In the genomic region with DNA sequence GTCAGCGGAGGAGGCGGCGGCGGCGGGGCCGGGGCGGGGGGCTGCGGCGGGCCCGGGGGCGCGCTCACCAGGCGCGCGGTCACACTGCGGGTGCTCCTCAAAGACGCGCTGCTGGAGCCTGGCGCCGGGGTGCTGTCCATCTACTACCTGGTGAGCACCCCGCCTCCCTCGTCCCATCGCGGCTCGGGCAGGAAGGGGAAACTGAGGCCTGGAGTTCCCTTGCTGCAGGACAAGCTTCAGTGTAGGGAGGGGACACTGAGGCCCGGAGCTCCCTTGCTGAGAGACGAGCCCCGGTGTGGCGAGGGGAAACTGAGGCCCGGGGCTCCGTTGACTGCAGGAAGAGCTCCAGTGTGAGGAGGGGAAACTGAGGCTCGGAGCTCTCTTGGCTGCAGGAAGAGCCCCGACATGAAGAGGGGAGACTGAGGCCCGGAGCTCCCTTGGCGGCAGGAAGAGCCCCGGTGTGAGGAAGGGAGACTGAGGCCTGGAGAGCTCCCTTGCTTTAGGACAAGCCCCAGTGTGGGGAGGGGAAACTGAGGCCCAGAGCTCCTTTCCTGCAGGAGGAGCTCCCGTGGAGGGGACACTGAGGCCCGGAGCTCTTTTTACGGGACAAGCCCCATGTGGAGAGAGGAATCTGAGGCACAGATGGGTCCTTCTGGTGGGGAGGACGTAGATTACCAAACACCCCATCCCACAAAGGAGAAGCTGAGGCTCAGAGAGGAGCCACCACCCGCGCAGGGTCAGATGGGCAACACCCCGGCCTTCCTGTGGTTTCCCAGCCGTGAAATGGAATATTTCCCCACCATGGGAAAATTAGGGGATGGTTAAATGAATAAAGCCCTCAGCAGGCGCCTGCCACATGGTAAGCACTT, we compare ENCODE assay signal across 8 cellular contexts. TPM values are rescaled to one million over a fixed set of nuclear protein-coding genes. Genes with fewer than 3 reads are reported as not detected.
DNase-seq lines count a peak whose midpoint lies in the region; ATAC-seq and TF ChIP-seq lines count a peak whose summit lies in the region.

No MANE protein-coding gene starts in this region.

- DNase-seq in activated naive CD4-positive, alpha-beta T cell treated with anti-CD3 and anti-CD28 coated beads, Interleukin-2, amount 10 ng/mL, durations not matched to agents 7 days and 5 days: peak; percentile 57
- no peak for DNase-seq in activated naive CD4-positive, alpha-beta T cell treated with anti-CD3 and anti-CD28 coated beads, Interleukin-2, amount 50 U/mL, for 72 hours (ENCODE audit: low spot score in 2 of 2)
- DNase-seq in activated naive CD8-positive, alpha-beta T cell treated with anti-CD3 and anti-CD28 coated beads, Interleukin-2, amount 50 U/mL, for 24 hours: no peak
- DNase-seq in lower leg skin (ENCODE audit: low spot score in 2 of 2) (peak in 1 of 2 donors; percentile 88), upper lobe of left lung (no peak), hippocampal formation (lab: John Stamatoyannopoulos, UW) (no peak)

- peaks cover 0 to 12% (median 0%) of the 10 kb centered on the region in 4 donors for H3K36me3 ChIP-seq in upper lobe of left lung

- TF ChIP-seq POLR2A in lower leg skin (IDR thresholded peaks at IDR 0.05): no peak
- TF ChIP-seq POLR2A in upper lobe of left lung (IDR thresholded peaks at IDR 0.05): no peak

- peak overlapping the region; percentile 87 to 96 (median 90) for H3K27ac ChIP-seq in upper lobe of left lung

- H3K4me3 ChIP-seq in lower leg skin (ENCODE audit: low read depth, poor library complexity, severe bottlenecking) (peak overlapping the region; percentile 64), upper lobe of left lung (peak overlapping the region; percentile 56 to 100 (median 88))

- H3K4me3 Mint-ChIP-seq in activated naive CD4-positive, alpha-beta T cell treated with anti-CD3 and anti-CD28 coated beads, Interleukin-2, amount 10 ng/mL, durations not matched to agents 7 days and 5 days: peak overlapping the region; percentile 89
- peak overlapping the region; percentile 86 for H3K4me3 Mint-ChIP-seq in activated naive CD8-positive, alpha-beta T cell treated with anti-CD3 and anti-CD28 coated beads, Interleukin-2, amount 50 U/mL, for 24 hours

- CTCF ChIA-PET in activated naive CD4-positive, alpha-beta T cell treated with anti-CD3 and anti-CD28 coated beads, Interleukin-2, amount 10 ng/mL, durations not matched to agents 7 days and 5 days (lab: Charles Lee): interaction anchor here (0.7 to 3.1 kb wide), 6 partner anchors 9 to 96 kb away, joined by 3 to 22 read pairs (median 4); partner anchors contain the start of gene CHAF1A

- TF ChIP-seq CTCF in lower leg skin (IDR thresholded peaks at IDR 0.05): no peak
- TF ChIP-seq CTCF in upper lobe of left lung (IDR thresholded peaks at IDR 0.05): no peak

- H3K36me3 Mint-ChIP-seq in activated naive CD4-positive, alpha-beta T cell treated with anti-CD3 and anti-CD28 coated beads, Interleukin-2, amount 10 ng/mL, durations not matched to agents 7 days and 5 days: peaks cover 13% of the 10 kb centered on the region
- peaks cover 6 to 8% of the 10 kb centered on the region in 2 donors for H3K36me3 Mint-ChIP-seq in activated naive CD4-positive, alpha-beta T cell treated with anti-CD3 and anti-CD28 coated beads, Interleukin-2, amount 50 U/mL, for 72 hours
- peaks cover 5% of the 10 kb centered on the region for H3K36me3 Mint-ChIP-seq in activated naive CD8-positive, alpha-beta T cell treated with anti-CD3 and anti-CD28 coated beads, Interleukin-2, amount 50 U/mL, for 24 hours (ENCODE audit: low read depth)

- H3K4me1 Mint-ChIP-seq in activated naive CD4-positive, alpha-beta T cell treated with anti-CD3 and anti-CD28 coated beads, Interleukin-2, amount 10 ng/mL, durations not matched to agents 7 days and 5 days: peaks cover 31% of the 10 kb centered on the region
- H3K4me1 Mint-ChIP-seq in activated naive CD8-positive, alpha-beta T cell treated with anti-CD3 and anti-CD28 coated beads, Interleukin-2, amount 50 U/mL, for 24 hours: peaks cover 17% of the 10 kb centered on the region

- no peaks in the 10 kb centered on the region for H3K27me3 ChIP-seq in upper lobe of left lung

- no peaks in the 10 kb centered on the region for H3K9me3 Mint-ChIP-seq in activated naive CD4-positive, alpha-beta T cell treated with anti-CD3 and anti-CD28 coated beads, Interleukin-2, amount 10 ng/mL, durations not matched to agents 7 days and 5 days
- H3K9me3 Mint-ChIP-seq in activated naive CD4-positive, alpha-beta T cell treated with anti-CD3 and anti-CD28 coated beads, Interleukin-2, amount 50 U/mL, for 72 hours: no peaks in the 10 kb centered on the region
- no peaks in the 10 kb centered on the region for H3K9me3 Mint-ChIP-seq in activated naive CD8-positive, alpha-beta T cell treated with anti-CD3 and anti-CD28 coated beads, Interleukin-2, amount 50 U/mL, for 24 hours

- TF ChIP-seq EP300 in upper lobe of left lung (IDR thresholded peaks at IDR 0.05): no peak

- H3K27me3 Mint-ChIP-seq in activated naive CD4-positive, alpha-beta T cell treated with anti-CD3 and anti-CD28 coated beads, Interleukin-2, amount 10 ng/mL, durations not matched to agents 7 days and 5 days: no peaks in the 10 kb centered on the region
- peaks cover 2% of the 10 kb centered on the region for H3K27me3 Mint-ChIP-seq in activated naive CD8-positive, alpha-beta T cell treated with anti-CD3 and anti-CD28 coated beads, Interleukin-2, amount 50 U/mL, for 24 hours

- peaks cover 12 to 16% (median 12%) of the 10 kb centered on the region in 4 donors for H3K4me1 ChIP-seq in upper lobe of left lung

- ATAC-seq in activated naive CD4-positive, alpha-beta T cell treated with anti-CD3 and anti-CD28 coated beads, Interleukin-2, amount 50 U/mL, for 72 hours: no peak
- ATAC-seq in activated naive CD8-positive, alpha-beta T cell treated with anti-CD3 and anti-CD28 coated beads, Interleukin-2, amount 50 U/mL, for 24 hours: no peak
- ATAC-seq in upper lobe of left lung (ENCODE audit: low FRiP score in 2 of 2) (no peak), GM19023 (IDR thresholded peaks at IDR 0.05; ENCODE audit: unreplicated experiment) (no peak), HG02981 (IDR thresholded peaks at IDR 0.05; ENCODE audit: unreplicated experiment) (no peak)

- H3K27ac Mint-ChIP-seq in activated naive CD4-positive, alpha-beta T cell treated with anti-CD3 and anti-CD28 coated beads, Interleukin-2, amount 10 ng/mL, durations not matched to agents 7 days and 5 days: peak overlapping the region; percentile 19
- peak overlapping the region in 1 of 2 donors; percentile 85 for H3K27ac Mint-ChIP-seq in activated naive CD4-positive, alpha-beta T cell treated with anti-CD3 and anti-CD28 coated beads, Interleukin-2, amount 50 U/mL, for 72 hours
- H3K27ac Mint-ChIP-seq in activated naive CD8-positive, alpha-beta T cell treated with anti-CD3 and anti-CD28 coated beads, Interleukin-2, amount 50 U/mL, for 24 hours: no peak overlapping the region

- intact Hi-C loops in lower leg skin (cut with DNase I; ENCODE audit: low total_unique reads): no loop called here

- WGBS in lower leg skin, 2 donors: 38 to 55% methylated on average over 19 to 29 of the region's 45 CpGs
- 45 to 49% methylated on average over 17 to 23 of the region's 45 CpGs for WGBS in upper lobe of left lung, 2 donors

- no peaks in the 10 kb centered on the region for H3K9me3 ChIP-seq in upper lobe of left lung

RNA-seq across cellular contexts. Expression of gene MPND, which starts 0.7 kb away (rescaled TPM):
- total RNA-seq in activated naive CD4-positive, alpha-beta T cell treated with anti-CD3 and anti-CD28 coated beads, Interleukin-2, amount 50 U/mL, for 72 hours: 10 to 100 TPM; 18.4 to 22.0 TPM
- 10 to 100 TPM in 1 of 4 donors, 1 to 10 TPM in 3; 4.4 to 10.6 (median 7.8) TPM for total RNA-seq in lower leg skin
- 10 to 100 TPM in 4 of 6 donors, 1 to 10 TPM in 2; 7.7 to 37.1 (median 15.6) TPM for total RNA-seq in upper lobe of left lung

RNA-seq across cellular contexts. Expression of gene STAP2, which starts 5.5 kb away (rescaled TPM):
- total RNA-seq in activated naive CD4-positive, alpha-beta T cell treated with anti-CD3 and anti-CD28 coated beads, Interleukin-2, amount 50 U/mL, for 72 hours: 10 to 100 TPM; 17.4 to 22.3 TPM
- total RNA-seq in lower leg skin (100 to 1,000 TPM in 2 of 4 donors, 10 to 100 TPM in 2; 78.5 to 159 (median 122) TPM), upper lobe of left lung (10 to 100 TPM; 11.2 to 39.8 (median 14.7) TPM)

RNA-seq across cellular contexts. Expression of gene FSD1, which starts 39.7 kb away (rescaled TPM):
- 10 to 100 TPM; 15.3 to 38.0 TPM for total RNA-seq in activated naive CD4-positive, alpha-beta T cell treated with anti-CD3 and anti-CD28 coated beads, Interleukin-2, amount 50 U/mL, for 72 hours
- under 1 TPM in 2 of 4 donors, not detected in 2; 0.16 to 0.64 TPM for total RNA-seq in lower leg skin
- total RNA-seq in upper lobe of left lung: 1 to 10 TPM in 2 of 6 donors, under 1 TPM in 4; 0.54 to 2.1 (median 0.82) TPM

RNA-seq across cellular contexts. Expression of gene TMIGD2, which starts 41.9 kb away (rescaled TPM):
- 10 to 100 TPM; 10.7 to 45.2 TPM for total RNA-seq in activated naive CD4-positive, alpha-beta T cell treated with anti-CD3 and anti-CD28 coated beads, Interleukin-2, amount 50 U/mL, for 72 hours
- total RNA-seq in lower leg skin (not detected), upper lobe of left lung (1 to 10 TPM in 3 of 6 donors, under 1 TPM in 2, not detected in 1; 0.30 to 1.9 (median 1.3) TPM)

RNA-seq across cellular contexts. Expression of gene SH3GL1, which starts 56.3 kb away (rescaled TPM):
- 10 to 100 TPM; 40.9 to 53.4 TPM for total RNA-seq in activated naive CD4-positive, alpha-beta T cell treated with anti-CD3 and anti-CD28 coated beads, Interleukin-2, amount 50 U/mL, for 72 hours
- 100 to 1,000 TPM; 109 to 117 (median 112) TPM for total RNA-seq in lower leg skin
- total RNA-seq in upper lobe of left lung: 10 to 100 TPM; 27.4 to 60.1 (median 53.8) TPM

Comparison
In these comparisons a context has a peak if more than half of its experiments do, and no peak if none do; other contexts are left out.
1. RNA of gene FSD1, which starts 39.7 kb away (total RNA-seq): 15.3 to 38.0 TPM in activated naive CD4-positive, alpha-beta T cell treated with anti-CD3 and anti-CD28 coated beads, Interleukin-2, amount 50 U/mL, for 72 hours; 0.54 to 2.1 TPM in upper lobe of left lung and 0.16 to 0.64 TPM in lower leg skin; every median in the first group is over 4 times any median in the second.